4 cellular contexts compared by ENCODE assay signal in genomic region chr12:19906-20305, GRCh38. TPM values are rescaled to one million over a fixed set of nuclear protein-coding genes. Genes with fewer than 3 reads are reported as not detected.
"Had no signal": no experiment of that assay in that cellular context is flagged by ENCODE, and none has a peak within 500 bp of the region (broad histone marks: within the 10 kb centered on the region; RNA-seq: fewer than 3 reads in every experiment).

No MANE protein-coding gene starts in this region.

RNA-seq across cellular contexts. Expression of gene IQSEC3, which starts 46.7 kb away (rescaled TPM):
- total RNA-seq: HT-29, HT1080, IMR-90 had no signal
- polyA plus RNA-seq: IgD-negative memory B cell had no signal
